In the genomic region with DNA sequence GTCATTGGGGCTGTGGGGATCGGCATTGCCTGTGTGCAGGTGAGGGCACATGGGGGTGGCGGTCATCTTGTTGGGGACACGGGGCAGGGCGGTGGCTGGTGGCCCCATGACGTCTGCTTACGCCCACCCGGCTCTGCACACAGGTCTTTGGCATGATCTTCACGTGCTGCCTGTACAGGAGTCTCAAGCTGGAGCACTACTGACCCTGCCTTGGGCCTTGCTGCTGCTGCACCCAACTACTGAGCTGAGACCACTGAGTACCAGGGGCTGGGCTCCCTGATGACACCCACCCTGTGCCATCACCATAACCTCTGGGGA, we compare ENCODE assay signal across 1 cellular context.
TF ChIP-seq lines count a peak whose summit lies in the region.

No MANE protein-coding gene starts in this region.

TF ChIP-seq in K562, 482 proteins besides CTCF, POLR2A, EP300 and RAD21:
- TF ChIP-seq POLR3A (IDR thresholded peaks at IDR 0.05; ENCODE audit: borderline replicate concordance, extremely low read depth, insufficient read depth, insufficient read length) = no peak
- no peak for TF ChIP-seq MTF1 (CRISPR knock-in tag; IDR thresholded peaks at IDR 0.05; ENCODE audit: borderline replicate concordance)
- TF ChIP-seq POLR2G (IDR thresholded peaks at IDR 0.05; ENCODE audit: low read depth, low read length) = peak; percentile 62
- TF ChIP-seq RBFOX2 (IDR thresholded peaks at IDR 0.05; ENCODE audit: low read depth, low read length) = peak; percentile 65
- TF ChIP-seq THRB (CRISPR knock-in tag; conservative IDR thresholded peaks at IDR 0.05) = peak; percentile 86
- TF ChIP-seq CBFB (CRISPR knock-in tag; IDR thresholded peaks at IDR 0.05) = no peak
- TF ChIP-seq, protein P1, sequence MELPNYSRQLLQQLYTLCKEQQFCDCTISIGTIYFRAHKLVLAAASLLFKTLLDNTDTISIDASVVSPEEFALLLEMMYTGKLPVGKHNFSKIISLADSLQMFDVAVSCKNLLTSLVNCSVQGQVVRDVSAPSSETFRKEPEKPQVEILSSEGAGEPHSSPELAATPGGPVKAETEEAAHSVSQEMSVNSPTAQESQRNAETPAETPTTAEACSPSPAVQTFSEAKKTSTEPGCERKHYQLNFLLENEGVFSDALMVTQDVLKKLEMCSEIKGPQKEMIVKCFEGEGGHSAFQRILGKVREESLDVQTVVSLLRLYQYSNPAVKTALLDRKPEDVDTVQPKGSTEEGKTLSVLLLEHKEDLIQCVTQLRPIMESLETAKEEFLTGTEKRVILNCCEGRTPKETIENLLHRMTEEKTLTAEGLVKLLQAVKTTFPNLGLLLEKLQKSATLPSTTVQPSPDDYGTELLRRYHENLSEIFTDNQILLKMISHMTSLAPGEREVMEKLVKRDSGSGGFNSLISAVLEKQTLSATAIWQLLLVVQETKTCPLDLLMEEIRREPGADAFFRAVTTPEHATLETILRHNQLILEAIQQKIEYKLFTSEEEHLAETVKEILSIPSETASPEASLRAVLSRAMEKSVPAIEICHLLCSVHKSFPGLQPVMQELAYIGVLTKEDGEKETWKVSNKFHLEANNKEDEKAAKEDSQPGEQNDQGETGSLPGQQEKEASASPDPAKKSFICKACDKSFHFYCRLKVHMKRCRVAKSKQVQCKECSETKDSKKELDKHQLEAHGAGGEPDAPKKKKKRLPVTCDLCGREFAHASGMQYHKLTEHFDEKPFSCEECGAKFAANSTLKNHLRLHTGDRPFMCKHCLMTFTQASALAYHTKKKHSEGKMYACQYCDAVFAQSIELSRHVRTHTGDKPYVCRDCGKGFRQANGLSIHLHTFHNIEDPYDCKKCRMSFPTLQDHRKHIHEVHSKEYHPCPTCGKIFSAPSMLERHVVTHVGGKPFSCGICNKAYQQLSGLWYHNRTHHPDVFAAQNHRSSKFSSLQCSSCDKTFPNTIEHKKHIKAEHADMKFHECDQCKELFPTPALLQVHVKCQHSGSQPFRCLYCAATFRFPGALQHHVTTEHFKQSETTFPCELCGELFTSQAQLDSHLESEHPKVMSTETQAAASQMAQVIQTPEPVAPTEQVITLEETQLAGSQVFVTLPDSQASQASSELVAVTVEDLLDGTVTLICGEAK (IDR thresholded peaks at IDR 0.05) = no peak
- TF ChIP-seq, protein P1 (CRISPR knock-in tag; IDR thresholded peaks at IDR 0.05) = no peak
- TF ChIP-seq, protein P2, sequence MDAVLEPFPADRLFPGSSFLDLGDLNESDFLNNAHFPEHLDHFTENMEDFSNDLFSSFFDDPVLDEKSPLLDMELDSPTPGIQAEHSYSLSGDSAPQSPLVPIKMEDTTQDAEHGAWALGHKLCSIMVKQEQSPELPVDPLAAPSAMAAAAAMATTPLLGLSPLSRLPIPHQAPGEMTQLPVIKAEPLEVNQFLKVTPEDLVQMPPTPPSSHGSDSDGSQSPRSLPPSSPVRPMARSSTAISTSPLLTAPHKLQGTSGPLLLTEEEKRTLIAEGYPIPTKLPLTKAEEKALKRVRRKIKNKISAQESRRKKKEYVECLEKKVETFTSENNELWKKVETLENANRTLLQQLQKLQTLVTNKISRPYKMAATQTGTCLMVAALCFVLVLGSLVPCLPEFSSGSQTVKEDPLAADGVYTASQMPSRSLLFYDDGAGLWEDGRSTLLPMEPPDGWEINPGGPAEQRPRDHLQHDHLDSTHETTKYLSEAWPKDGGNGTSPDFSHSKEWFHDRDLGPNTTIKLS (IDR thresholded peaks at IDR 0.05; ENCODE audit: borderline replicate concordance, low read depth) = no peak
- TF ChIP-seq MAFG (tag; conservative IDR thresholded peaks at IDR 0.05) = no peak
